ENCODE assay signal across 1 cellular context in genomic region chr20:37789408-37789807, GRCh38.
TF ChIP-seq lines count a peak whose summit lies in the region.

No MANE protein-coding gene starts in this region.

TF ChIP-seq in GM12878, 131 proteins besides CTCF, POLR2A, EP300 and RAD21 (continued from another document):
- TF ChIP-seq, protein P1, sequence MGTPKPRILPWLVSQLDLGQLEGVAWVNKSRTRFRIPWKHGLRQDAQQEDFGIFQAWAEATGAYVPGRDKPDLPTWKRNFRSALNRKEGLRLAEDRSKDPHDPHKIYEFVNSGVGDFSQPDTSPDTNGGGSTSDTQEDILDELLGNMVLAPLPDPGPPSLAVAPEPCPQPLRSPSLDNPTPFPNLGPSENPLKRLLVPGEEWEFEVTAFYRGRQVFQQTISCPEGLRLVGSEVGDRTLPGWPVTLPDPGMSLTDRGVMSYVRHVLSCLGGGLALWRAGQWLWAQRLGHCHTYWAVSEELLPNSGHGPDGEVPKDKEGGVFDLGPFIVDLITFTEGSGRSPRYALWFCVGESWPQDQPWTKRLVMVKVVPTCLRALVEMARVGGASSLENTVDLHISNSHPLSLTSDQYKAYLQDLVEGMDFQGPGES (IDR thresholded peaks at IDR 0.05): no peak
- no peak for TF ChIP-seq ZZZ3 (IDR thresholded peaks at IDR 0.05; ENCODE audit: control insufficient read depth, insufficient read length, low read depth)
- TF ChIP-seq NKRF (conservative IDR thresholded peaks at IDR 0.05): no peak
- TF ChIP-seq, protein P2, sequence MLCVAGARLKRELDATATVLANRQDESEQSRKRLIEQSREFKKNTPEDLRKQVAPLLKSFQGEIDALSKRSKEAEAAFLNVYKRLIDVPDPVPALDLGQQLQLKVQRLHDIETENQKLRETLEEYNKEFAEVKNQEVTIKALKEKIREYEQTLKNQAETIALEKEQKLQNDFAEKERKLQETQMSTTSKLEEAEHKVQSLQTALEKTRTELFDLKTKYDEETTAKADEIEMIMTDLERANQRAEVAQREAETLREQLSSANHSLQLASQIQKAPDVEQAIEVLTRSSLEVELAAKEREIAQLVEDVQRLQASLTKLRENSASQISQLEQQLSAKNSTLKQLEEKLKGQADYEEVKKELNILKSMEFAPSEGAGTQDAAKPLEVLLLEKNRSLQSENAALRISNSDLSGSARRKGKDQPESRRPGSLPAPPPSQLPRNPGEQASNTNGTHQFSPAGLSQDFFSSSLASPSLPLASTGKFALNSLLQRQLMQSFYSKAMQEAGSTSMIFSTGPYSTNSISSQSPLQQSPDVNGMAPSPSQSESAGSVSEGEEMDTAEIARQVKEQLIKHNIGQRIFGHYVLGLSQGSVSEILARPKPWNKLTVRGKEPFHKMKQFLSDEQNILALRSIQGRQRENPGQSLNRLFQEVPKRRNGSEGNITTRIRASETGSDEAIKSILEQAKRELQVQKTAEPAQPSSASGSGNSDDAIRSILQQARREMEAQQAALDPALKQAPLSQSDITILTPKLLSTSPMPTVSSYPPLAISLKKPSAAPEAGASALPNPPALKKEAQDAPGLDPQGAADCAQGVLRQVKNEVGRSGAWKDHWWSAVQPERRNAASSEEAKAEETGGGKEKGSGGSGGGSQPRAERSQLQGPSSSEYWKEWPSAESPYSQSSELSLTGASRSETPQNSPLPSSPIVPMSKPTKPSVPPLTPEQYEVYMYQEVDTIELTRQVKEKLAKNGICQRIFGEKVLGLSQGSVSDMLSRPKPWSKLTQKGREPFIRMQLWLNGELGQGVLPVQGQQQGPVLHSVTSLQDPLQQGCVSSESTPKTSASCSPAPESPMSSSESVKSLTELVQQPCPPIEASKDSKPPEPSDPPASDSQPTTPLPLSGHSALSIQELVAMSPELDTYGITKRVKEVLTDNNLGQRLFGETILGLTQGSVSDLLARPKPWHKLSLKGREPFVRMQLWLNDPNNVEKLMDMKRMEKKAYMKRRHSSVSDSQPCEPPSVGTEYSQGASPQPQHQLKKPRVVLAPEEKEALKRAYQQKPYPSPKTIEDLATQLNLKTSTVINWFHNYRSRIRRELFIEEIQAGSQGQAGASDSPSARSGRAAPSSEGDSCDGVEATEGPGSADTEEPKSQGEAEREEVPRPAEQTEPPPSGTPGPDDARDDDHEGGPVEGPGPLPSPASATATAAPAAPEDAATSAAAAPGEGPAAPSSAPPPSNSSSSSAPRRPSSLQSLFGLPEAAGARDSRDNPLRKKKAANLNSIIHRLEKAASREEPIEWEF (IDR thresholded peaks at IDR 0.05; ENCODE audit: insufficient replicate concordance, low read depth, low read length): no peak
TF ChIP-seq in GM12878: peak in this region for 3.
